In the genomic region with DNA sequence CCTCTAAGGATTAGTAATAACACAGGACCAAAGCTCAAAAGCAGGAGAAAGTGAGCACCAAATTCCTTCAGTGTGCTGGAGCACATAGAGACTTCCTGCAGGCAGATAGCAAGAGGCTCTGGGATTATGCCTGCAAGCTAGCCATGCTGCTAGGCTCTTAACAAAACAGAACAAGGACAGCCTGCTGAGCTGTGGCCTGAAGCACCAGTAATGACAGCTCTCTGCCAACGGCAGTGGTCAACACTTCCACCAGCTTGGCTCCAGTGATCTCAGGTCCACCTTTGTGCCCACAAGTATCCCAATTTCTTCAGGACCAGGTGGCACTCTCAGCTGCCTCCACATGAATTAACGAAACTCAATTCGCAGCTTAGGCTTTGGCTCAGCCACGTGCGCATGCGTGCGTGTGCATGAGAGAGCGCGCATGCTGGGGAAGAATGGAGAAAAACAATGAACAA, we compare ENCODE assay signal across 11 cellular contexts.
A peak's percentile ranks its signal among the peaks of the same experiment; 100 is the strongest.
DNase-seq lines count a peak whose midpoint lies in the region; ATAC-seq and TF ChIP-seq lines count a peak whose summit lies in the region.
"Had no signal": no experiment of that assay in that cellular context is flagged by ENCODE, and none has a peak within 500 bp of the region (broad histone marks: within the 10 kb centered on the region; RNA-seq: fewer than 3 reads in every experiment).

No MANE protein-coding gene starts in this region.

- no peak overlapping the region for H3K4me3 ChIP-seq in liver (ENCODE audit: low read depth in 1 of 3, low read length in 3 of 3)

- H3K9me3 Mint-ChIP-seq in T-helper 2 cell treated with Interferon-gamma antibody and Interleukin-4, amounts not matched to agents 5 μg/mL and 100 μg/mL, for 36 hours = no peaks in the 10 kb centered on the region

- peaks cover 0 to 3% (median under 1%) of the 10 kb centered on the region in 4 donors for H3K36me3 ChIP-seq in liver (ENCODE audit: control insufficient read depth in 4 of 4, insufficient read depth in 3 of 4, low read depth in 1 of 4, low read length in 3 of 4)

- peak overlapping the region; percentile 18 for H3K4me3 Mint-ChIP-seq in T-helper 2 cell treated with Interferon-gamma antibody and Interleukin-4, amounts not matched to agents 5 μg/mL and 100 μg/mL, for 36 hours

- H3K9me3 ChIP-seq in liver (ENCODE audit: control insufficient read depth in 4 of 4, low read length in 3 of 4) = no peaks in the 10 kb centered on the region

- H3K27me3 ChIP-seq in liver (ENCODE audit: control insufficient read depth in 4 of 4, insufficient read depth in 4 of 4, low read length in 3 of 4) = no peaks in the 10 kb centered on the region

- no peak for ATAC-seq in GM18858 (IDR thresholded peaks at IDR 0.05; ENCODE audit: unreplicated experiment)

- no peak for TF ChIP-seq CTCF in liver (IDR thresholded peaks at IDR 0.05; ENCODE audit: low read depth, low read length, missing input control)

- H3K36me3 Mint-ChIP-seq in T-helper 2 cell treated with Interferon-gamma antibody and Interleukin-4, amounts not matched to agents 5 μg/mL and 100 μg/mL, for 36 hours (ENCODE audit: low read depth) = peaks cover 13% of the 10 kb centered on the region

- peaks cover 43% of the 10 kb centered on the region for H3K4me1 Mint-ChIP-seq in T-helper 2 cell treated with Interferon-gamma antibody and Interleukin-4, amounts not matched to agents 5 μg/mL and 100 μg/mL, for 36 hours (ENCODE audit: low read depth)

- H3K27ac Mint-ChIP-seq in T-helper 2 cell treated with Interferon-gamma antibody and Interleukin-4, amounts not matched to agents 5 μg/mL and 100 μg/mL, for 36 hours = no peak overlapping the region

- H3K27me3 Mint-ChIP-seq in T-helper 2 cell treated with Interferon-gamma antibody and Interleukin-4, amounts not matched to agents 5 μg/mL and 100 μg/mL, for 36 hours (ENCODE audit: low read depth) = no peaks in the 10 kb centered on the region

- 90% methylated on average over 9 of the region's 9 CpGs for WGBS in liver

- no peak for TF ChIP-seq RAD21 in liver (IDR thresholded peaks at IDR 0.05)

- DNase-seq in T-helper 2 cell treated with Interferon-gamma antibody and Interleukin-4, amounts not matched to agents 5 μg/mL and 100 μg/mL, for 36 hours (ENCODE audit: low spot score) = no peak
- no peak for DNase-seq in T-helper 2 cell
- peak; percentile 71 for DNase-seq in cerebellum (ENCODE audit: low spot score)
- peak; percentile 86 for DNase-seq in superior temporal gyrus (ENCODE audit: extremely low spot score)
- no peak for DNase-seq in NOMO-1 treated with dmso at 0.1 percent for 144 hours (lab: John Stamatoyannopoulos, UW; ENCODE audit: unreplicated experiment)
- no peak for DNase-seq in NCI-H774 (lab: John Stamatoyannopoulos, UW)
- DNase-seq: cerebellar nuclear complex, left cardiac atrium, NCI-H226 had no signal

- no peak overlapping the region for H3K9ac ChIP-seq in liver (ENCODE audit: low read depth in 1 of 2, low read length in 2 of 2)

- H3K4me1 ChIP-seq in liver (ENCODE audit: control insufficient read depth in 4 of 4, insufficient read depth in 4 of 4, low read length in 3 of 4) = peaks cover 8 to 54% (median 40%) of the 10 kb centered on the region in 4 donors

- H3K27ac ChIP-seq in liver (ENCODE audit: low read depth in 1 of 2, low read length in 2 of 2) = peak overlapping the region; percentile 46 to 83

TF ChIP-seq in liver, 16 proteins besides CTCF, POLR2A, EP300 and RAD21:
- TF ChIP-seq HNF4G (IDR thresholded peaks at IDR 0.05) = no peak
- no peak for TF ChIP-seq NR2F2 (IDR thresholded peaks at IDR 0.05)
- TF ChIP-seq HNF4A (conservative IDR thresholded peaks at IDR 0.05) = no peak
- TF ChIP-seq YY1 (IDR thresholded peaks at IDR 0.05) = no peak
- TF ChIP-seq, protein P1, sequence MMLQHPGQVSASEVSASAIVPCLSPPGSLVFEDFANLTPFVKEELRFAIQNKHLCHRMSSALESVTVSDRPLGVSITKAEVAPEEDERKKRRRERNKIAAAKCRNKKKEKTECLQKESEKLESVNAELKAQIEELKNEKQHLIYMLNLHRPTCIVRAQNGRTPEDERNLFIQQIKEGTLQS (IDR thresholded peaks at IDR 0.05) = no peak
- TF ChIP-seq, protein P2, sequence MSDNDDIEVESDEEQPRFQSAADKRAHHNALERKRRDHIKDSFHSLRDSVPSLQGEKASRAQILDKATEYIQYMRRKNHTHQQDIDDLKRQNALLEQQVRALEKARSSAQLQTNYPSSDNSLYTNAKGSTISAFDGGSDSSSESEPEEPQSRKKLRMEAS (IDR thresholded peaks at IDR 0.05) = no peak
- TF ChIP-seq FOXA2 (IDR thresholded peaks at IDR 0.05) = no peak
- TF ChIP-seq, protein P3, sequence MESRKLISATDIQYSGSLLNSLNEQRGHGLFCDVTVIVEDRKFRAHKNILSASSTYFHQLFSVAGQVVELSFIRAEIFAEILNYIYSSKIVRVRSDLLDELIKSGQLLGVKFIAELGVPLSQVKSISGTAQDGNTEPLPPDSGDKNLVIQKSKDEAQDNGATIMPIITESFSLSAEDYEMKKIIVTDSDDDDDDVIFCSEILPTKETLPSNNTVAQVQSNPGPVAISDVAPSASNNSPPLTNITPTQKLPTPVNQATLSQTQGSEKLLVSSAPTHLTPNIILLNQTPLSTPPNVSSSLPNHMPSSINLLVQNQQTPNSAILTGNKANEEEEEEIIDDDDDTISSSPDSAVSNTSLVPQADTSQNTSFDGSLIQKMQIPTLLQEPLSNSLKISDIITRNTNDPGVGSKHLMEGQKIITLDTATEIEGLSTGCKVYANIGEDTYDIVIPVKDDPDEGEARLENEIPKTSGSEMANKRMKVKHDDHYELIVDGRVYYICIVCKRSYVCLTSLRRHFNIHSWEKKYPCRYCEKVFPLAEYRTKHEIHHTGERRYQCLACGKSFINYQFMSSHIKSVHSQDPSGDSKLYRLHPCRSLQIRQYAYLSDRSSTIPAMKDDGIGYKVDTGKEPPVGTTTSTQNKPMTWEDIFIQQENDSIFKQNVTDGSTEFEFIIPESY (IDR thresholded peaks at IDR 0.05) = no peak
- TF ChIP-seq EGR1 (IDR thresholded peaks at IDR 0.05; ENCODE audit: low read depth in 2 of 2) = no peak
- TF ChIP-seq FOXA1 (IDR thresholded peaks at IDR 0.05) = no peak
- TF ChIP-seq SP1 (IDR thresholded peaks at IDR 0.05) = no peak
- no peak for TF ChIP-seq TAF1 (conservative IDR thresholded peaks at IDR 0.05)
- no peak for TF ChIP-seq RXRA (IDR thresholded peaks at IDR 0.05)
- TF ChIP-seq, protein P4, sequence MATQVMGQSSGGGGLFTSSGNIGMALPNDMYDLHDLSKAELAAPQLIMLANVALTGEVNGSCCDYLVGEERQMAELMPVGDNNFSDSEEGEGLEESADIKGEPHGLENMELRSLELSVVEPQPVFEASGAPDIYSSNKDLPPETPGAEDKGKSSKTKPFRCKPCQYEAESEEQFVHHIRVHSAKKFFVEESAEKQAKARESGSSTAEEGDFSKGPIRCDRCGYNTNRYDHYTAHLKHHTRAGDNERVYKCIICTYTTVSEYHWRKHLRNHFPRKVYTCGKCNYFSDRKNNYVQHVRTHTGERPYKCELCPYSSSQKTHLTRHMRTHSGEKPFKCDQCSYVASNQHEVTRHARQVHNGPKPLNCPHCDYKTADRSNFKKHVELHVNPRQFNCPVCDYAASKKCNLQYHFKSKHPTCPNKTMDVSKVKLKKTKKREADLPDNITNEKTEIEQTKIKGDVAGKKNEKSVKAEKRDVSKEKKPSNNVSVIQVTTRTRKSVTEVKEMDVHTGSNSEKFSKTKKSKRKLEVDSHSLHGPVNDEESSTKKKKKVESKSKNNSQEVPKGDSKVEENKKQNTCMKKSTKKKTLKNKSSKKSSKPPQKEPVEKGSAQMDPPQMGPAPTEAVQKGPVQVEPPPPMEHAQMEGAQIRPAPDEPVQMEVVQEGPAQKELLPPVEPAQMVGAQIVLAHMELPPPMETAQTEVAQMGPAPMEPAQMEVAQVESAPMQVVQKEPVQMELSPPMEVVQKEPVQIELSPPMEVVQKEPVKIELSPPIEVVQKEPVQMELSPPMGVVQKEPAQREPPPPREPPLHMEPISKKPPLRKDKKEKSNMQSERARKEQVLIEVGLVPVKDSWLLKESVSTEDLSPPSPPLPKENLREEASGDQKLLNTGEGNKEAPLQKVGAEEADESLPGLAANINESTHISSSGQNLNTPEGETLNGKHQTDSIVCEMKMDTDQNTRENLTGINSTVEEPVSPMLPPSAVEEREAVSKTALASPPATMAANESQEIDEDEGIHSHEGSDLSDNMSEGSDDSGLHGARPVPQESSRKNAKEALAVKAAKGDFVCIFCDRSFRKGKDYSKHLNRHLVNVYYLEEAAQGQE (IDR thresholded peaks at IDR 0.05) = no peak
- no peak for TF ChIP-seq JUND (IDR thresholded peaks at IDR 0.05)
- TF ChIP-seq GABPA (IDR thresholded peaks at IDR 0.05 in 1 of 2, conservative IDR thresholded peaks at IDR 0.05 in 1 of 2) = no peak

Comparison
In these comparisons a context has a peak if more than half of its experiments do, and no peak if none do; other contexts are left out.
1. DNase-seq: peak in cerebellum (single experiment) and superior temporal gyrus (single experiment); none in T-helper 2 cell treated with Interferon-gamma antibody and Interleukin-4, amounts not matched to agents 5 μg/mL and 100 μg/mL, for 36 hours (single experiment), T-helper 2 cell (0 of 5), NOMO-1 treated with dmso at 0.1 percent for 144 hours (single experiment) and NCI-H774 (single experiment).